Comparison of ENCODE assay signal across 1 cellular context in the genomic region with DNA sequence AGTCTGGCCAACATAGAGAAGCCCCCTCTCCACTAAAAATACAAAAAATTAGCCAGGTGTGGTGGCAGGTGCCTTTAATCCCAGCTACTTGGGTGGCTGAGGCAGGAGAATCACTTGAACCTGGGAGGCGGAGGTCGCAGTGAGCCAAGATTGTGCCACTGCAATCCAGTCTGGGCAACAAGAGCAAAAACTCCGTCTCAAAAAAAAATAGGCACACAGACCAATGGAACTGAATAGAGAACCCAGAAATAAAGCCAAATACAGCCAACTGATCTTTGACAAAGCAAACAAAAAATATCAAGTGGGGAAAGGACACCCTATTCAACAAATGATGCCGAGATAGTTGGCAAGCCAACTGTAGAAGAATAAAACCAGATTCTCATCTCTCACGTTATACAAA. TPM values are rescaled to one million over a fixed set of nuclear protein-coding genes. Genes with fewer than 3 reads are reported as not detected.
"Had no signal": no experiment of that assay in that cellular context is flagged by ENCODE, and none has a peak within 500 bp of the region (broad histone marks: within the 10 kb centered on the region; RNA-seq: fewer than 3 reads in every experiment).

No MANE protein-coding gene starts in this region.

RNA-seq across cellular contexts. Expression of a gene that starts 29.7 kb away (rescaled TPM):
- total RNA-seq: NCI-H460 had no signal
